Comparison of ENCODE assay signal across 1 cellular context in genomic region chr6:166306378-166307081, GRCh38.
TF ChIP-seq lines count a peak whose summit lies in the region.

No MANE protein-coding gene starts in this region.

TF ChIP-seq in GM23338, 12 proteins besides CTCF, POLR2A, EP300 and RAD21 (continued from another document):
- TF ChIP-seq, protein P1, sequence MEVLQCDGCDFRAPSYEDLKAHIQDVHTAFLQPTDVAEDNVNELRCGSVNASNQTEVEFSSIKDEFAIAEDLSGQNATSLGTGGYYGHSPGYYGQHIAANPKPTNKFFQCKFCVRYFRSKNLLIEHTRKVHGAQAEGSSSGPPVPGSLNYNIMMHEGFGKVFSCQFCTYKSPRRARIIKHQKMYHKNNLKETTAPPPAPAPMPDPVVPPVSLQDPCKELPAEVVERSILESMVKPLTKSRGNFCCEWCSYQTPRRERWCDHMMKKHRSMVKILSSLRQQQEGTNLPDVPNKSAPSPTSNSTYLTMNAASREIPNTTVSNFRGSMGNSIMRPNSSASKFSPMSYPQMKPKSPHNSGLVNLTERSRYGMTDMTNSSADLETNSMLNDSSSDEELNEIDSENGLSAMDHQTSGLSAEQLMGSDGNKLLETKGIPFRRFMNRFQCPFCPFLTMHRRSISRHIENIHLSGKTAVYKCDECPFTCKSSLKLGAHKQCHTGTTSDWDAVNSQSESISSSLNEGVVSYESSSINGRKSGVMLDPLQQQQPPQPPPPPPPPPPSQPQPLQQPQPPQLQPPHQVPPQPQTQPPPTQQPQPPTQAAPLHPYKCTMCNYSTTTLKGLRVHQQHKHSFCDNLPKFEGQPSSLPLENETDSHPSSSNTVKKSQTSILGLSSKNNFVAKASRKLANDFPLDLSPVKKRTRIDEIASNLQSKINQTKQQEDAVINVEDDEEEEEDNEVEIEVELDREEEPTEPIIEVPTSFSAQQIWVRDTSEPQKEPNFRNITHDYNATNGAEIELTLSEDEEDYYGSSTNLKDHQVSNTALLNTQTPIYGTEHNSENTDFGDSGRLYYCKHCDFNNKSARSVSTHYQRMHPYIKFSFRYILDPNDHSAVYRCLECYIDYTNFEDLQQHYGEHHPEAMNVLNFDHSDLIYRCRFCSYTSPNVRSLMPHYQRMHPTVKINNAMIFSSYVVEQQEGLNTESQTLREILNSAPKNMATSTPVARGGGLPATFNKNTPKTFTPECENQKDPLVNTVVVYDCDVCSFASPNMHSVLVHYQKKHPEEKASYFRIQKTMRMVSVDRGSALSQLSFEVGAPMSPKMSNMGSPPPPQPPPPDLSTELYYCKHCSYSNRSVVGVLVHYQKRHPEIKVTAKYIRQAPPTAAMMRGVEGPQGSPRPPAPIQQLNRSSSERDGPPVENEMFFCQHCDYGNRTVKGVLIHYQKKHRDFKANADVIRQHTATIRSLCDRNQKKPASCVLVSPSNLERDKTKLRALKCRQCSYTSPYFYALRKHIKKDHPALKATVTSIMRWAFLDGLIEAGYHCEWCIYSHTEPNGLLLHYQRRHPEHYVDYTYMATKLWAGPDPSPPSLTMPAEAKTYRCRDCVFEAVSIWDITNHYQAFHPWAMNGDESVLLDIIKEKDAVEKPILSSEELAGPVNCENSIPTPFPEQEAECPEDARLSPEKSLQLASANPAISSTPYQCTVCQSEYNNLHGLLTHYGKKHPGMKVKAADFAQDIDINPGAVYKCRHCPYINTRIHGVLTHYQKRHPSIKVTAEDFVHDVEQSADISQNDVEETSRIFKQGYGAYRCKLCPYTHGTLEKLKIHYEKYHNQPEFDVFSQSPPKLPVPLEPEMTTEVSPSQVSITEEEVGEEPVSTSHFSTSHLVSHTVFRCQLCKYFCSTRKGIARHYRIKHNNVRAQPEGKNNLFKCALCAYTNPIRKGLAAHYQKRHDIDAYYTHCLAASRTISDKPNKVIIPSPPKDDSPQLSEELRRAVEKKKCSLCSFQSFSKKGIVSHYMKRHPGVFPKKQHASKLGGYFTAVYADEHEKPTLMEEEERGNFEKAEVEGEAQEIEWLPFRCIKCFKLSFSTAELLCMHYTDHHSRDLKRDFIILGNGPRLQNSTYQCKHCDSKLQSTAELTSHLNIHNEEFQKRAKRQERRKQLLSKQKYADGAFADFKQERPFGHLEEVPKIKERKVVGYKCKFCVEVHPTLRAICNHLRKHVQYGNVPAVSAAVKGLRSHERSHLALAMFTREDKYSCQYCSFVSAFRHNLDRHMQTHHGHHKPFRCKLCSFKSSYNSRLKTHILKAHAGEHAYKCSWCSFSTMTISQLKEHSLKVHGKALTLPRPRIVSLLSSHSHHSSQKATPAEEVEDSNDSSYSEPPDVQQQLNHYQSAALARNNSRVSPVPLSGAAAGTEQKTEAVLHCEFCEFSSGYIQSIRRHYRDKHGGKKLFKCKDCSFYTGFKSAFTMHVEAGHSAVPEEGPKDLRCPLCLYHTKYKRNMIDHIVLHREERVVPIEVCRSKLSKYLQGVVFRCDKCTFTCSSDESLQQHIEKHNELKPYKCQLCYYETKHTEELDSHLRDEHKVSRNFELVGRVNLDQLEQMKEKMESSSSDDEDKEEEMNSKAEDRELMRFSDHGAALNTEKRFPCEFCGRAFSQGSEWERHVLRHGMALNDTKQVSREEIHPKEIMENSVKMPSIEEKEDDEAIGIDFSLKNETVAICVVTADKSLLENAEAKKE (CRISPR knock-in tag; IDR thresholded peaks at IDR 0.05): no peak
- TF ChIP-seq STAT1 (IDR thresholded peaks at IDR 0.05; ENCODE audit: unreplicated experiment) (no peak), POLR2AphosphoS5 (IDR thresholded peaks at IDR 0.05; ENCODE audit: low read depth) (no peak), JUNB (IDR thresholded peaks at IDR 0.05; ENCODE audit: unreplicated experiment) (no peak), ZNF331 (CRISPR knock-in tag; IDR thresholded peaks at IDR 0.05; ENCODE audit: low read depth) (no peak), ZNF114 (CRISPR knock-in tag; IDR thresholded peaks at IDR 0.05) (no peak)
- TF ChIP-seq, protein P2, sequence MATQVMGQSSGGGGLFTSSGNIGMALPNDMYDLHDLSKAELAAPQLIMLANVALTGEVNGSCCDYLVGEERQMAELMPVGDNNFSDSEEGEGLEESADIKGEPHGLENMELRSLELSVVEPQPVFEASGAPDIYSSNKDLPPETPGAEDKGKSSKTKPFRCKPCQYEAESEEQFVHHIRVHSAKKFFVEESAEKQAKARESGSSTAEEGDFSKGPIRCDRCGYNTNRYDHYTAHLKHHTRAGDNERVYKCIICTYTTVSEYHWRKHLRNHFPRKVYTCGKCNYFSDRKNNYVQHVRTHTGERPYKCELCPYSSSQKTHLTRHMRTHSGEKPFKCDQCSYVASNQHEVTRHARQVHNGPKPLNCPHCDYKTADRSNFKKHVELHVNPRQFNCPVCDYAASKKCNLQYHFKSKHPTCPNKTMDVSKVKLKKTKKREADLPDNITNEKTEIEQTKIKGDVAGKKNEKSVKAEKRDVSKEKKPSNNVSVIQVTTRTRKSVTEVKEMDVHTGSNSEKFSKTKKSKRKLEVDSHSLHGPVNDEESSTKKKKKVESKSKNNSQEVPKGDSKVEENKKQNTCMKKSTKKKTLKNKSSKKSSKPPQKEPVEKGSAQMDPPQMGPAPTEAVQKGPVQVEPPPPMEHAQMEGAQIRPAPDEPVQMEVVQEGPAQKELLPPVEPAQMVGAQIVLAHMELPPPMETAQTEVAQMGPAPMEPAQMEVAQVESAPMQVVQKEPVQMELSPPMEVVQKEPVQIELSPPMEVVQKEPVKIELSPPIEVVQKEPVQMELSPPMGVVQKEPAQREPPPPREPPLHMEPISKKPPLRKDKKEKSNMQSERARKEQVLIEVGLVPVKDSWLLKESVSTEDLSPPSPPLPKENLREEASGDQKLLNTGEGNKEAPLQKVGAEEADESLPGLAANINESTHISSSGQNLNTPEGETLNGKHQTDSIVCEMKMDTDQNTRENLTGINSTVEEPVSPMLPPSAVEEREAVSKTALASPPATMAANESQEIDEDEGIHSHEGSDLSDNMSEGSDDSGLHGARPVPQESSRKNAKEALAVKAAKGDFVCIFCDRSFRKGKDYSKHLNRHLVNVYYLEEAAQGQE (IDR thresholded peaks at IDR 0.05; ENCODE audit: unreplicated experiment): no peak
